In genomic region chr6:3229566-3230274, GRCh38 we compare ENCODE assay signal across 8 cellular contexts. TPM values are rescaled to one million over a fixed set of nuclear protein-coding genes. Genes with fewer than 3 reads are reported as not detected.
A peak's percentile ranks its signal among the peaks of the same experiment; 100 is the strongest.
DNase-seq lines count a peak whose midpoint lies in the region; ATAC-seq lines count a peak whose summit lies in the region.

No MANE protein-coding gene starts in this region.

- no peaks in the 10 kb centered on the region for H3K9me3 Mint-ChIP-seq in T-helper 2 cell treated with Interferon-gamma antibody and Interleukin-4, amounts not matched to agents 5 μg/mL and 100 μg/mL, for 36 hours

- WGBS in HUES64, result under 1% methylated on average over 31 of the region's 31 CpGs

- peaks cover 8% of the 10 kb centered on the region for H3K36me3 ChIP-seq in HUES64 (ENCODE audit: insufficient read depth, low read length)
- peaks cover 8% of the 10 kb centered on the region for H3K36me3 ChIP-seq in iPS-18a (ENCODE audit: control insufficient read depth, low read depth, low read length)

- DNase-seq in C1 segment of cervical spinal cord (lab: John Stamatoyannopoulos, UW), result peak in 9 of 14 donors; percentile 27 to 79 (median 50)
- DNase-seq in T-helper 2 cell treated with Interferon-gamma antibody and Interleukin-4, amounts not matched to agents 5 μg/mL and 100 μg/mL, for 36 hours (ENCODE audit: low spot score), result peak; percentile 27
- DNase-seq in GDM1 (lab: John Stamatoyannopoulos, UW), result no peak

- H3K9ac ChIP-seq in HUES64 (ENCODE audit: low read depth, low read length), result peak overlapping the region; percentile 57; the same call in 1 of the 2 replicates
- peak overlapping the region; percentile 66 for H3K9ac ChIP-seq in iPS-18a (ENCODE audit: low read length)

- H3K27me3 Mint-ChIP-seq in T-helper 2 cell treated with Interferon-gamma antibody and Interleukin-4, amounts not matched to agents 5 μg/mL and 100 μg/mL, for 36 hours (ENCODE audit: low read depth), result peaks cover 84% of the 10 kb centered on the region

- H3K4me3 Mint-ChIP-seq in T-helper 2 cell treated with Interferon-gamma antibody and Interleukin-4, amounts not matched to agents 5 μg/mL and 100 μg/mL, for 36 hours, result peak overlapping the region; percentile 80

- H3K27ac ChIP-seq in HUES64 (ENCODE audit: low read depth, low read length) (no peak overlapping the region), iPS-18a (ENCODE audit: low read length) (no peak overlapping the region), temporal lobe (ENCODE audit: low read depth, low read length) (peak overlapping the region; percentile 36)

- H3K4me1 ChIP-seq in HUES64 (ENCODE audit: insufficient read depth, low read length), result peaks cover 20% of the 10 kb centered on the region
- H3K4me1 ChIP-seq in iPS-18a (ENCODE audit: control insufficient read depth, low read depth, low read length), result peaks cover 26% of the 10 kb centered on the region

- H3K4me3 ChIP-seq in HUES64 (ENCODE audit: low read length) (peak overlapping the region; percentile 95), iPS-18a (ENCODE audit: low read length) (peak overlapping the region; percentile 97)

- H3K9me3 ChIP-seq in HUES64 (ENCODE audit: insufficient read depth, low read depth, low read length), result no peaks in the 10 kb centered on the region
- no peaks in the 10 kb centered on the region for H3K9me3 ChIP-seq in iPS-18a (ENCODE audit: control insufficient read depth, low read depth, low read length)

- no peaks in the 10 kb centered on the region for H3K36me3 Mint-ChIP-seq in T-helper 2 cell treated with Interferon-gamma antibody and Interleukin-4, amounts not matched to agents 5 μg/mL and 100 μg/mL, for 36 hours (ENCODE audit: low read depth)

- peaks cover 30% of the 10 kb centered on the region for H3K4me1 Mint-ChIP-seq in T-helper 2 cell treated with Interferon-gamma antibody and Interleukin-4, amounts not matched to agents 5 μg/mL and 100 μg/mL, for 36 hours (ENCODE audit: low read depth)

- ATAC-seq in HG02610 (IDR thresholded peaks at IDR 0.05; ENCODE audit: unreplicated experiment) (no peak), GM18519 (IDR thresholded peaks at IDR 0.05; ENCODE audit: low FRiP score, unreplicated experiment) (no peak)

- H3K27me3 ChIP-seq in HUES64 (ENCODE audit: insufficient read depth, low read length) (peaks cover 38% of the 10 kb centered on the region), iPS-18a (ENCODE audit: control insufficient read depth, insufficient read depth, low read length) (peaks cover 38% of the 10 kb centered on the region)

- no peak overlapping the region for H3K27ac Mint-ChIP-seq in T-helper 2 cell treated with Interferon-gamma antibody and Interleukin-4, amounts not matched to agents 5 μg/mL and 100 μg/mL, for 36 hours

RNA-seq across cellular contexts. Expression of gene TUBB2B, which starts 2.3 kb away (rescaled TPM):
- 576 TPM for polyA plus RNA-seq in HUES64 (2013, experiment 1 of 2)
- polyA plus RNA-seq in HUES64 (2013, experiment 2 of 2), result 669 TPM
- total RNA-seq in temporal lobe, result 2,668 TPM

RNA-seq across cellular contexts. Expression of gene PSMG4, which starts 29.0 kb away (rescaled TPM):
- 28.6 TPM for polyA plus RNA-seq in HUES64 (2013, experiment 1 of 2)
- polyA plus RNA-seq in HUES64 (2013, experiment 2 of 2), result 34.4 TPM
- total RNA-seq in temporal lobe, result 19.9 TPM
